ENCODE assay signal across 10 cellular contexts in genomic region chr18:51082571-51083264, GRCh38. TPM values are rescaled to one million over a fixed set of nuclear protein-coding genes. Genes with fewer than 3 reads are reported as not detected.
DNase-seq lines count a peak whose midpoint lies in the region; ATAC-seq, FAIRE-seq and TF ChIP-seq lines count a peak whose summit lies in the region.
"Had no signal": no experiment of that assay in that cellular context is flagged by ENCODE, and none has a peak within 500 bp of the region (broad histone marks: within the 10 kb centered on the region; RNA-seq: fewer than 3 reads in every experiment).

No MANE protein-coding gene starts in this region.

- H3K9me1 ChIP-seq in keratinocyte (ENCODE audit: control insufficient read depth, extremely low read depth, insufficient read depth, low read length) = no peaks in the 10 kb centered on the region

- H3K4me1 ChIP-seq in PC-9 (replicated peaks; ENCODE audit: insufficient read depth) (peaks cover 28% of the 10 kb centered on the region), keratinocyte (ENCODE audit: control insufficient read depth, extremely low read depth, insufficient read depth, low read length) (no peaks in the 10 kb centered on the region), gastroesophageal sphincter (no peaks in the 10 kb centered on the region)

- no peak overlapping the region for H3K9ac ChIP-seq in keratinocyte (ENCODE audit: control insufficient read depth, extremely low read depth, insufficient read depth, low read length)

- H3K36me3 ChIP-seq in PC-9 (ENCODE audit: low read depth) = peaks cover 27% of the 10 kb centered on the region
- H3K36me3 ChIP-seq in keratinocyte (ENCODE audit: control insufficient read depth in 2 of 2, extremely low read depth in 1 of 2, insufficient read depth in 2 of 2, low read length in 2 of 2) = peaks cover 9 to 14% of the 10 kb centered on the region in 2 experiments
- peaks cover 8 to 86% of the 10 kb centered on the region in 2 donors for H3K36me3 ChIP-seq in gastroesophageal sphincter

- H3K79me2 ChIP-seq in PC-9 (ENCODE audit: low read depth) = no peaks in the 10 kb centered on the region
- no peaks in the 10 kb centered on the region for H3K79me2 ChIP-seq in keratinocyte (ENCODE audit: control insufficient read depth, insufficient read depth, low read length)

- TF ChIP-seq CTCF in PC-9 (conservative IDR thresholded peaks at IDR 0.05) (no peak), keratinocyte (optimal IDR thresholded peaks at IDR 0.05 in 1 of 3, IDR thresholded peaks at IDR 0.05 in 1 of 3, conservative IDR thresholded peaks at IDR 0.05 in 1 of 3; ENCODE audit: extremely low read depth in 1 of 3, insufficient read depth in 2 of 3, low read length in 3 of 3) (no peak), gastroesophageal sphincter (IDR thresholded peaks at IDR 0.05) (no peak)

- CTCF ChIA-PET in PC-9 (lab: Charles Lee) = interaction anchor here (0.7 kb wide), 1 partner anchor 81 kb away, joined by 3 read pairs; no protein-coding TSS in a partner anchor

- H3K27ac ChIP-seq in PC-9 (peak overlapping the region; percentile 92), keratinocyte (ENCODE audit: control insufficient read depth, insufficient read depth, low read length) (no peak overlapping the region), gastroesophageal sphincter (no peak overlapping the region)

- H2AFZ ChIP-seq in PC-9 (no peak overlapping the region), keratinocyte (ENCODE audit: control insufficient read depth, low read length) (no peak overlapping the region)

- H3K9me2 ChIP-seq in PC-9 (ENCODE audit: insufficient read depth) = no peaks in the 10 kb centered on the region; the same call in 1 of the 2 replicates

- 0 out of 2 replicates have a peak, but pooled peaks cover 8% of the 10 kb centered on the region for H3K9me3 ChIP-seq in PC-9 (ENCODE audit: insufficient read depth, low read depth)
- no peaks in the 10 kb centered on the region for H3K9me3 ChIP-seq in keratinocyte (ENCODE audit: control insufficient read depth, low read depth, low read length)
- H3K9me3 ChIP-seq in gastroesophageal sphincter = no peaks in the 10 kb centered on the region

- H3K27me3 ChIP-seq in PC-9 (ENCODE audit: insufficient read depth, low read depth) = no peaks in the 10 kb centered on the region
- no peaks in the 10 kb centered on the region for H3K27me3 ChIP-seq in keratinocyte (ENCODE audit: control insufficient read depth, extremely low read depth, insufficient read depth, low read length)
- no peaks in the 10 kb centered on the region for H3K27me3 ChIP-seq in gastroesophageal sphincter

- H3K4me2 ChIP-seq in PC-9 = peak overlapping the region; percentile 9
- no peak overlapping the region for H3K4me2 ChIP-seq in keratinocyte (ENCODE audit: control insufficient read depth, extremely low read depth, insufficient read depth, low read depth, low read length)

- BruUV-seq in PC-9 (replicated peaks; lab: Mats Ljungman, UMichigan) = no TSS peak

- TF ChIP-seq POLR2A in gastroesophageal sphincter (IDR thresholded peaks at IDR 0.05) = no peak

- H3K4me3 ChIP-seq in PC-9 (no peak overlapping the region), keratinocyte (ENCODE audit: control insufficient read depth in 2 of 3, extremely low read depth in 1 of 3, insufficient read depth in 2 of 3, low read depth in 1 of 3, low read length in 3 of 3) (no peak overlapping the region), gastroesophageal sphincter (no peak overlapping the region)

- POLR2A ChIA-PET in PC-9 (lab: Charles Lee; ENCODE audit: unreplicated experiment) = interaction anchor here (0.6 to 0.8 kb wide), 2 partner anchors 18 to 116 kb away, joined by 7 to 16 read pairs; no protein-coding TSS in a partner anchor

- H3F3A ChIP-seq in PC-9 (ENCODE audit: insufficient read depth, low read depth) = peaks cover 23% of the 10 kb centered on the region

- TF ChIP-seq EP300 in gastroesophageal sphincter (IDR thresholded peaks at IDR 0.05) = no peak

- dilution Hi-C loops in keratinocyte (cut with MboI; ENCODE audit: extremely low pct_ligation_motif_present, low sequenced_read_pairs) = no loop called here

- FAIRE-seq in keratinocyte (lab: Jason Lieb, UNC) = peak; percentile 57

- no peaks in the 10 kb centered on the region for H4K20me1 ChIP-seq in PC-9 (ENCODE audit: insufficient read depth)
- no peaks in the 10 kb centered on the region for H4K20me1 ChIP-seq in keratinocyte (ENCODE audit: control insufficient read depth, extremely low read depth, insufficient read depth, low read length)

- 0 to 33% methylated on average over 1 to 2 of the region's 2 CpGs for WGBS in gastroesophageal sphincter (ENCODE audit: low coverage in 1 of 2), 2 donors

- intact Hi-C loops in PC-9 (cut with micrococcal nuclease; ENCODE audit: unreplicated experiment) = no loop called here

- ATAC-seq in GM18508 (IDR thresholded peaks at IDR 0.05; ENCODE audit: insufficient read depth, unreplicated experiment) (peak; percentile 63), GM21825 (IDR thresholded peaks at IDR 0.05; ENCODE audit: unreplicated experiment) (peak; percentile 65), gastroesophageal sphincter (no peak)

- DNase-seq in PC-9 (peak; percentile 5 to 97), keratinocyte (ENCODE audit: low read depth, low spot score) (no peak), NCI-H2227 (lab: John Stamatoyannopoulos, UW; ENCODE audit: unreplicated experiment) (no peak), OCI-M1 (lab: John Stamatoyannopoulos, UW) (no peak)
- DNase-seq in activated effector memory CD4-positive, alpha-beta T cell treated with anti-CD3 and anti-CD28 coated beads, Interleukin-2, amount 50 U/mL, for 16 hours = no peak
- DNase-seq: head of caudate nucleus, NCI-H1092 treated with DMSO at 0.1 percent for 48 hours had no signal

RNA-seq across cellular contexts. Expression of gene SMAD4, which starts 52.7 kb away (rescaled TPM):
- total RNA-seq in PC-9 (2021) (51.2 and 60.7 TPM in 2 replicates), gastroesophageal sphincter (100 to 1,000 TPM; 132 to 170 (median 137) TPM)
- 48.1 to 73.6 TPM (median 68.2 TPM) in 3 replicates for polyA plus RNA-seq in keratinocyte
- 17.2 TPM for polyA plus RNA-seq in keratinocyte (2011; ENCODE audit: low read depth)
- polyA plus RNA-seq in keratinocyte (2011; cell fraction: cytosol; rRNA removed) = 28.3 and 58.9 TPM in 2 replicates
- 34.6 and 41.5 TPM in 2 replicates for polyA plus RNA-seq in keratinocyte (2011; cell fraction: nucleus; rRNA removed)
- polyA plus RNA-seq in keratinocyte (2012; ENCODE audit: low replicate concordance) = 31.6 and 41.5 TPM in 2 replicates
- polyA minus RNA-seq in keratinocyte = 70.8 to 110 TPM (median 102 TPM) in 3 replicates
- polyA minus RNA-seq in keratinocyte (2011; cell fraction: cytosol; rRNA and poly(A)+ RNA removed) = 15.2 TPM
- polyA minus RNA-seq in keratinocyte (2011; cell fraction: nucleus; rRNA and poly(A)+ RNA removed) = 11.2 and 41.1 TPM in 2 replicates

Comparison
In these comparisons a context has a peak if more than half of its experiments do, and no peak if none do; other contexts are left out.
1. DNase-seq: peak in PC-9 (2 of 2); none in keratinocyte (single experiment), NCI-H2227 (single experiment), activated effector memory CD4-positive, alpha-beta T cell treated with anti-CD3 and anti-CD28 coated beads, Interleukin-2, amount 50 U/mL, for 16 hours (single experiment) and OCI-M1 (single experiment).